ENCODE assay signal across 8 cellular contexts in the genomic region with DNA sequence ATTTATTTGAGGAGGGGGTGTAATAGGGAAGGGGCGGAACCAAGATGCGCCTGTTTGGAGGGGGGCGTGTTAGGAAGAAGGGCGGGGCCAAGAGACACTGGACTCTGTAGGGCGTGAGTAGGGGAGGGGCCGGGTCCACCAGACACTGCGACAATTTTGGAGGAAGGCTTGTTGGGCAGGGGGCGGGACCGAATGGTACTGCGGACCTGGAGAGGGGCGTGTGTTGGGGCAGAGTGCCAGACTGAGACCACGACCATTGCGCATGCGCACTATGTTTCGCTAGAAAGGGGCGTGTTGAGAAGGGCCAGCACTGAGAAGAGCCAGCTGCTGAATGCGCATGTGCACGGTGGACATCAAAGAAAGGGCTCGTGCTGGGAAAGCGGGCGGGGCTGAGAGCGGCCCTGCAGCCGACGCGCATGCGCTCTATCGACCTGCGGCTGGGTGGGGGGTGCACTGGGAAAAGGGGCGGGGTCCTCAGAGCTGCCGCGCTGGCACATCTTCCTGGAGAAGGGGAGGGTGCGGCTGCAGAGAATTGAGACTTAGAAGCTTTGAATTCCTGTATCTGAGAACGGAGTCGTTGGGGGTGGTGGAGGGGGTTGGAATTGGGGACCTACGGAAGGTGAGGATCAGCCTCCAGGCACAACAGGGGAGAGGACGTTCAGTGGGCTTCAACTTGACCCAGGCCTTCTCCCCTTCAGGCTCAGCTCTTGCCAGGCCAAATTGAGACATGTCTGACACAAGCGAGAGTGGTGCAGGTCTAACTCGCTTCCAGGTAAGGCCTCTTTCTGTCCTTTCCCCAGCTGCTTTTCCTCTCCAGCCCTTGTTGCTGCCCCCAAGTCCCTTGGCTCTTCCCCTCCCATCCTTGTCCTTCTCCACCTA. TPM values are rescaled to one million over a fixed set of nuclear protein-coding genes. Genes with fewer than 3 reads are reported as not detected.
DNase-seq lines count a peak whose midpoint lies in the region; ATAC-seq, FAIRE-seq and TF ChIP-seq lines count a peak whose summit lies in the region.

No MANE protein-coding gene starts in this region.

- H3K36me3 ChIP-seq in mammary epithelial cell (ENCODE audit: insufficient read depth, low read length) = no peaks in the 10 kb centered on the region
- peaks cover 23% of the 10 kb centered on the region for H3K36me3 ChIP-seq in skeletal muscle satellite cell (ENCODE audit: insufficient read depth, low read length)

- peak overlapping the region; percentile 86 for H2AFZ ChIP-seq in mammary epithelial cell (ENCODE audit: low read depth, low read length)

- intact Hi-C loops in mammary epithelial cell (cut with micrococcal nuclease) = no loop called here

- no peaks in the 10 kb centered on the region for H3K9me3 ChIP-seq in mammary epithelial cell (replicated peaks; ENCODE audit: insufficient read depth, low read length)
- H3K9me3 ChIP-seq in iPS-18c (ENCODE audit: control insufficient read depth, insufficient read depth, low read length) = peaks cover 10% of the 10 kb centered on the region
- no peaks in the 10 kb centered on the region for H3K9me3 ChIP-seq in skeletal muscle satellite cell (replicated peaks; ENCODE audit: low read length)

- CTCF ChIA-PET in mammary epithelial cell (lab: Charles Lee; ENCODE audit: low non-redundant PET) = no interaction called here

- H3K9ac ChIP-seq in mammary epithelial cell (ENCODE audit: insufficient read depth, low read length) (peak overlapping the region; percentile 56), skeletal muscle satellite cell (ENCODE audit: low read depth, low read length) (peak overlapping the region; percentile 89)

- BruUV-seq in mammary epithelial cell (replicated peaks; lab: Mats Ljungman, UMichigan) = TSS peak; percentile 68

- peak; percentile 93 for DNase-seq in NCI-H2171 treated with DMSO at 0.1 percent for 48 hours (lab: John Stamatoyannopoulos, UW)
- peak; percentile 87 for DNase-seq in mammary epithelial cell

- H3K79me2 ChIP-seq in mammary epithelial cell (ENCODE audit: insufficient read depth, low read length) = peaks cover 18% of the 10 kb centered on the region

- H3K4me1 ChIP-seq in mammary epithelial cell (ENCODE audit: insufficient read depth, low read length) = no peaks in the 10 kb centered on the region
- H3K4me1 ChIP-seq in skeletal muscle satellite cell (ENCODE audit: control insufficient read depth, insufficient read depth, low read length) = peaks cover 6% of the 10 kb centered on the region

- peak; percentile 96 for FAIRE-seq in A204.1 (lab: Jason Lieb, UNC)

- H3K27ac ChIP-seq in VCaP = peak overlapping the region; percentile 90
- H3K27ac ChIP-seq in mammary epithelial cell (ENCODE audit: insufficient read depth, low read depth, low read length) = peak overlapping the region; percentile 39

- TF ChIP-seq CTCF in VCaP (conservative IDR thresholded peaks at IDR 0.05) (no peak), mammary epithelial cell (conservative IDR thresholded peaks at IDR 0.05 in 1 of 2, IDR thresholded peaks at IDR 0.05 in 1 of 2; ENCODE audit: extremely low read depth in 1 of 2, insufficient read depth in 1 of 2, low read depth in 1 of 2, low read length in 2 of 2) (no peak)

- WGBS in mammary epithelial cell (ENCODE audit: low coverage, missing lambda C conversion rate) = 49% methylated on average over 22 of the region's 38 CpGs

- in situ Hi-C loops in mammary epithelial cell (cut with MboI; ENCODE audit: low sequenced_read_pairs in 2 of 2) = no loop called here

- H3K4me3 ChIP-seq in mammary epithelial cell (replicated peaks in 1 of 3; ENCODE audit: insufficient read depth in 1 of 3, low read depth in 2 of 3, low read length in 3 of 3) (peak overlapping the region; percentile 62 to 64 (median 63)), iPS-18c (ENCODE audit: insufficient read depth, low read depth, low read length) (peak overlapping the region; percentile 74), skeletal muscle satellite cell (ENCODE audit: low read length) (peak overlapping the region; percentile 82)

- H3K4me2 ChIP-seq in mammary epithelial cell (ENCODE audit: insufficient read depth, low read depth, low read length) = peak overlapping the region; percentile 78
- H3K4me2 ChIP-seq in skeletal muscle satellite cell (ENCODE audit: low read length) = peak overlapping the region; percentile 90

- ATAC-seq in GM18867 (IDR thresholded peaks at IDR 0.05; ENCODE audit: unreplicated experiment) = peak; percentile 80
- peak; percentile 89 for ATAC-seq in HG03108 (IDR thresholded peaks at IDR 0.05; ENCODE audit: unreplicated experiment)

- dilution Hi-C loops in mammary epithelial cell (cut with HindIII; ENCODE audit: low sequenced_read_pairs) = no loop called here

- H3K27me3 ChIP-seq in mammary epithelial cell (ENCODE audit: insufficient read depth, low read length) (no peaks in the 10 kb centered on the region), skeletal muscle satellite cell (ENCODE audit: control insufficient read depth, insufficient read depth, low read length) (peaks cover 18% of the 10 kb centered on the region)

- no peaks in the 10 kb centered on the region for H4K20me1 ChIP-seq in mammary epithelial cell (ENCODE audit: insufficient read depth, low read length)

RNA-seq across cellular contexts. Expression of gene MAGED2, which starts 1.3 kb away (rescaled TPM):
- 10 to 100 TPM; 85.5 to 95.0 TPM for total RNA-seq in mammary epithelial cell
- polyA plus RNA-seq in mammary epithelial cell = 79.6 TPM
- polyA minus RNA-seq in mammary epithelial cell = 114 TPM
- total RNA-seq in skeletal muscle satellite cell (2012; rRNA removed) = 115 and 168 TPM in 2 replicates

RNA-seq across cellular contexts. Expression of gene ITIH6, which starts 10.8 kb away (rescaled TPM):
- not detected for total RNA-seq in mammary epithelial cell
- not detected for polyA plus RNA-seq in mammary epithelial cell
- polyA minus RNA-seq in mammary epithelial cell = not detected
- total RNA-seq in skeletal muscle satellite cell (2012; rRNA removed) = not detected in 2 replicates

Comparison
In these comparisons a context has a peak if more than half of its experiments do, and no peak if none do; other contexts are left out.
1. Peak in every context shown above with its lines: DNase-seq, ATAC-seq, H3K4me3 ChIP-seq and H3K27ac ChIP-seq.